In genomic region chr7:105650382-105650729, GRCh38 we compare ENCODE assay signal across 17 cellular contexts.
"Had no signal": no experiment of that assay in that cellular context is flagged by ENCODE, and none has a peak within 500 bp of the region (broad histone marks: within the 10 kb centered on the region; RNA-seq: fewer than 3 reads in every experiment).

No MANE protein-coding gene starts in this region.

- H2AFZ ChIP-seq: parathyroid adenoma had no signal

- H3K4me3 ChIP-seq: heart left ventricle, testis, vagina had no signal

- H3K27ac ChIP-seq: heart left ventricle, parathyroid adenoma, testis, vagina had no signal

- H3K9me3 Mint-ChIP-seq: activated naive CD8-positive, alpha-beta T cell treated with anti-CD3 and anti-CD28 coated beads, Interleukin-2, amount 10 ng/mL, durations not matched to agents 7 days and 5 days; nephron progenitor cell had no signal

- H3K36me3 ChIP-seq: vagina had no signal

- H3K9me3 ChIP-seq: heart left ventricle, testis, vagina had no signal

- H3K36me3 Mint-ChIP-seq: activated naive CD8-positive, alpha-beta T cell treated with anti-CD3 and anti-CD28 coated beads, Interleukin-2, amount 10 ng/mL, durations not matched to agents 7 days and 5 days had no signal

- H3K27me3 ChIP-seq: heart left ventricle, testis, vagina had no signal

- DNase-seq: activated CD4-positive, alpha-beta T cell treated with anti-CD3 and anti-CD28 coated beads, Interleukin-2, amount 50 U/mL, for 1 hour; activated CD4-positive, CD25-positive, alpha-beta regulatory T cell treated with anti-CD3 and anti-CD28 coated beads, Interleukin-2, amount 50 U/mL, for 72 hours; activated CD8-positive, alpha-beta T cell treated with anti-CD3 and anti-CD28 coated beads, Interleukin-2, amount 10 ng/mL, durations not matched to agents 7 days and 5 days; activated naive CD8-positive, alpha-beta T cell treated with anti-CD3 and anti-CD28 coated beads, Interleukin-2, amount 10 ng/mL, durations not matched to agents 7 days and 5 days; activated T-cell treated with anti-CD3 and anti-CD28 coated beads, Interleukin-2, amount 50 U/mL, for 1 hour; cortex of kidney; heart left ventricle; left ventricle myocardium superior; mammary epithelial cell; nephron progenitor cell; right cardiac atrium; stimulated activated CD4-positive, alpha-beta T cell treated with anti-CD3 and anti-CD28 coated beads, Interleukin-12 subunit alpha, Interleukin-12 subunit beta, amount 100 ng/mL, for 4 hours; stimulated activated CD4-positive, alpha-beta T cell treated with anti-CD3 and anti-CD28 coated beads, Interleukin-4, amount 100 ng/mL, for 4 hours; testis; trophoblast cell had no signal

- H3K9ac ChIP-seq: parathyroid adenoma had no signal

- H3K27me3 Mint-ChIP-seq: activated naive CD8-positive, alpha-beta T cell treated with anti-CD3 and anti-CD28 coated beads, Interleukin-2, amount 10 ng/mL, durations not matched to agents 7 days and 5 days had no signal

- ATAC-seq: activated CD8-positive, alpha-beta T cell treated with anti-CD3 and anti-CD28 coated beads, Interleukin-2, amount 10 ng/mL, durations not matched to agents 7 days and 5 days; heart left ventricle; left ventricle myocardium superior; right cardiac atrium had no signal

- H3K4me3 Mint-ChIP-seq: activated CD8-positive, alpha-beta T cell treated with anti-CD3 and anti-CD28 coated beads, Interleukin-2, amount 10 ng/mL, durations not matched to agents 7 days and 5 days; activated naive CD8-positive, alpha-beta T cell treated with anti-CD3 and anti-CD28 coated beads, Interleukin-2, amount 10 ng/mL, durations not matched to agents 7 days and 5 days; nephron progenitor cell had no signal

- H3K27ac Mint-ChIP-seq: activated CD8-positive, alpha-beta T cell treated with anti-CD3 and anti-CD28 coated beads, Interleukin-2, amount 10 ng/mL, durations not matched to agents 7 days and 5 days; activated naive CD8-positive, alpha-beta T cell treated with anti-CD3 and anti-CD28 coated beads, Interleukin-2, amount 10 ng/mL, durations not matched to agents 7 days and 5 days; nephron progenitor cell had no signal

- H3K79me2 ChIP-seq: parathyroid adenoma had no signal
